ENCODE assay signal across 10 cellular contexts in the genomic region with DNA sequence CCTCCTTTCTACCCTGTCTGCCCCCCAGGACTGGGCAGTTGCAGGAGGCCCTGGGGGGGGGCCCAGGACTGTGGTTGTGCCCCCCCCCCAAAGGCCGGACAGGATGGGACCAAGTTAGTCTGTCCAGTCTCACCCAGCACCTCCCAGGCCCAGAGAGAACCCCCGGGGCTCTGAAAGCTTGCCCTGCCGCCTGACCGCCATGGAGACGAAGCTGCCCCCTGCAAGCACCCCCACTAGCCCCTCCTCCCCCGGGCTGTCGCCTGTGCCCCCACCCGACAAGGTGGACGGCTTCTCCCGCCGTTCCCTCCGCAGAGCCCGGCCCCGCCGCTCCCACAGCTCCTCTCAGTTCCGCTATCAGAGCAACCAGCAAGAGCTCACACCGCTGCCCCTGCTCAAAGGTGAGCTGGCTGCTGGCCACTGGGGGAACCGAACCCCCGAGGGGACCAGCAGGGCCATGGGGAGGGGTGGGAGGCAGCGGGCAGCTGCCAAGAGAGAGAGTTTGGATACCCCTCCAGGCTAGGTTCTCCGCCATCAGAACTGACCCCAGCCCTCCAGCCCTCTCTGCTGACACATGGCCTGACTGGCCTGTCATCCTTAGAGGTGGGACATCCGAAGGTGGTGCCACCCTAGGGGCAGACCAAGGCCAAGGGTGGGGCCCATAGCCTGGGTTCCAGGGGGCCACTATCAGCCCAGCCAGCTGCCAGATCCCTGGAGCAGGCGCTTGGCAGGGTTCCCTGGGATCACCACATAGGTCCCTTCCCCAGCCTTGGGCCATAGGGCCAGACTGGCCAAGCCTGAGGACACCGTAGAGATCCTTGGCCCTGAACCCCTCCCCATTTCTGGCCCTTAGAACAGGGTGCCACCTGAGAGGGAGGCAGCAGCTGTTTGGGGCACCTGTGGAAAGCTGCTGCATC. TPM values are rescaled to one million over a fixed set of nuclear protein-coding genes. Genes with fewer than 3 reads are reported as not detected.
DNase-seq lines count a peak whose midpoint lies in the region; ATAC-seq, FAIRE-seq and TF ChIP-seq lines count a peak whose summit lies in the region.
"Had no signal": no experiment of that assay in that cellular context is flagged by ENCODE, and none has a peak within 500 bp of the region (broad histone marks: within the 10 kb centered on the region; RNA-seq: fewer than 3 reads in every experiment).

No MANE protein-coding gene starts in this region.

- CTCF ChIA-PET in activated CD4-positive, alpha-beta T cell treated with anti-CD3 and anti-CD28 coated beads, Interleukin-2, amount 10 ng/mL, durations not matched to agents 7 days and 5 days (lab: Charles Lee), result interaction anchor here (0.8 kb wide), 1 partner anchor 82 kb away, joined by 4 read pairs; a partner anchor contains a TSS
- CTCF ChIA-PET in HepG2 (lab: Yijun Ruan, JAX; ENCODE audit: low intra/inter-chr PET ratio, low total read pairs), result no interaction called here

- no peak for TF ChIP-seq RAD21 in HepG2 (CRISPR knock-in tag; IDR thresholded peaks at IDR 0.05)

- TF ChIP-seq EP300 in HepG2 (IDR thresholded peaks at IDR 0.05; ENCODE audit: low read depth in 2 of 2, low read length in 2 of 2), result no peak
- no peak for TF ChIP-seq EP300 in HepG2 (CRISPR knock-in tag; IDR thresholded peaks at IDR 0.05; ENCODE audit: borderline replicate concordance)
- TF ChIP-seq EP300 in suprapubic skin (IDR thresholded peaks at IDR 0.05), result no peak

- H3K4me1 ChIP-seq in astrocyte (ENCODE audit: insufficient read depth, low read length) (peaks cover 11% of the 10 kb centered on the region), HepG2 (ENCODE audit: insufficient read depth, low read length) (peaks cover 32% of the 10 kb centered on the region), suprapubic skin (peaks cover 22% of the 10 kb centered on the region)

- H3K27ac Mint-ChIP-seq in activated CD4-positive, alpha-beta T cell treated with anti-CD3 and anti-CD28 coated beads, Interleukin-2, amount 10 ng/mL, durations not matched to agents 7 days and 5 days, result no peak overlapping the region
- H3K27ac Mint-ChIP-seq in astrocyte (ENCODE audit: unreplicated experiment), result no peak overlapping the region

- H3K4me2 ChIP-seq in astrocyte (ENCODE audit: low read length) (peak overlapping the region; percentile 91), HepG2 (ENCODE audit: low read depth, low read length) (peak overlapping the region; percentile 99)

- TF ChIP-seq POLR2A in HepG2 (IDR thresholded peaks at IDR 0.05; ENCODE audit: insufficient read depth in 1 of 2, low read depth in 2 of 2, low read length in 2 of 2), result no peak
- no peak for TF ChIP-seq POLR2A in suprapubic skin (IDR thresholded peaks at IDR 0.05)

- H3K27me3 ChIP-seq in astrocyte (ENCODE audit: insufficient read depth, low read length), result no peaks in the 10 kb centered on the region
- H3K27me3 ChIP-seq in HepG2 (ENCODE audit: control insufficient read depth in 1 of 2, insufficient read depth in 2 of 2, low read length in 2 of 2), result no peaks in the 10 kb centered on the region; a peak in 1 of 5 replicates
- no peaks in the 10 kb centered on the region for H3K27me3 ChIP-seq in suprapubic skin

- FAIRE-seq in astrocyte (lab: Jason Lieb, UNC), result no peak
- no peak for FAIRE-seq in HepG2 (lab: Jason Lieb, UNC)

- H3K9me3 ChIP-seq in astrocyte (ENCODE audit: insufficient read depth, low read depth, low read length) (no peaks in the 10 kb centered on the region), HepG2 (ENCODE audit: low read length) (no peaks in the 10 kb centered on the region), suprapubic skin (no peaks in the 10 kb centered on the region)

- H3K27me3 Mint-ChIP-seq in activated CD4-positive, alpha-beta T cell treated with anti-CD3 and anti-CD28 coated beads, Interleukin-2, amount 10 ng/mL, durations not matched to agents 7 days and 5 days, result no peaks in the 10 kb centered on the region
- no peaks in the 10 kb centered on the region for H3K27me3 Mint-ChIP-seq in astrocyte (ENCODE audit: low read depth, unreplicated experiment)

- in situ Hi-C loops in HepG2 (cut with HindIII; ENCODE audit: extremely low pct_ligation_motif_present, low pct_unique_long_range_greater_than_20kb), result no loop called here

- no peaks in the 10 kb centered on the region for H3K9me3 Mint-ChIP-seq in activated CD4-positive, alpha-beta T cell treated with anti-CD3 and anti-CD28 coated beads, Interleukin-2, amount 10 ng/mL, durations not matched to agents 7 days and 5 days
- H3K9me3 Mint-ChIP-seq in astrocyte (ENCODE audit: unreplicated experiment), result no peaks in the 10 kb centered on the region

- H3K4me3 ChIP-seq in astrocyte (ENCODE audit: insufficient read depth, low read depth, low read length), result peak overlapping the region; percentile 86
- peak overlapping the region; percentile 58 to 80 (median 72) for H3K4me3 ChIP-seq in HepG2 (replicated peaks in 1 of 3; ENCODE audit: insufficient read depth in 1 of 3, low read depth in 2 of 3, low read length in 3 of 3)
- peak overlapping the region; percentile 96 for H3K4me3 ChIP-seq in suprapubic skin

- intact Hi-C loops in HepG2 (cut with micrococcal nuclease; ENCODE audit: unreplicated experiment), result loop anchor here (2.0 kb wide), 1 partner anchor 71 kb away; a partner anchor contains a TSS

- peak overlapping the region; percentile 86 for H3K4me3 Mint-ChIP-seq in activated CD4-positive, alpha-beta T cell treated with anti-CD3 and anti-CD28 coated beads, Interleukin-2, amount 10 ng/mL, durations not matched to agents 7 days and 5 days
- peak overlapping the region; percentile 96 for H3K4me3 Mint-ChIP-seq in astrocyte (ENCODE audit: unreplicated experiment)

- H2AFZ ChIP-seq in astrocyte (ENCODE audit: low read depth, low read length), result no peak overlapping the region
- no peak overlapping the region for H2AFZ ChIP-seq in HepG2 (ENCODE audit: low read length)

- 20% methylated on average over 12 of the region's 24 CpGs for WGBS in HepG2 (ENCODE audit: low lambda C conversion rate)
- WGBS in suprapubic skin, result 70% methylated on average over 15 of the region's 24 CpGs

- BruUV-seq in HepG2 (replicated peaks; lab: Mats Ljungman, UMichigan), result no TSS peak

- POLR2A ChIA-PET in activated CD4-positive, alpha-beta T cell treated with anti-CD3 and anti-CD28 coated beads, Interleukin-2, amount 10 ng/mL, durations not matched to agents 7 days and 5 days (lab: Charles Lee), result no interaction called here
- POLR2A ChIA-PET in HepG2 (lab: Yijun Ruan, JAX), result interaction anchor here (0.7 kb wide), 1 partner anchor 196 kb away, joined by 4 read pairs; a partner anchor contains a TSS

- H3K36me3 ChIP-seq in astrocyte (ENCODE audit: insufficient read depth, low read length) (peaks cover 9% of the 10 kb centered on the region), HepG2 (replicated peaks in 1 of 2; ENCODE audit: control insufficient read depth in 1 of 2, insufficient read depth in 2 of 2, low read length in 2 of 2) (no peaks in the 10 kb centered on the region), suprapubic skin (peaks cover 24% of the 10 kb centered on the region)

- 0 out of 3 replicates have a peak, but pooled peaks have one; percentile 6 for ATAC-seq in HepG2

- no peak for DNase-seq in activated CD4-positive, alpha-beta T cell treated with anti-CD3 and anti-CD28 coated beads, Interleukin-2, amount 10 ng/mL, durations not matched to agents 7 days and 5 days
- no peak for DNase-seq in activated CD4-positive, alpha-beta T cell treated with anti-CD3 and anti-CD28 coated beads for 48 hours
- DNase-seq in astrocyte (ENCODE audit: low read depth) (no peak), HepG2 (ENCODE audit: low spot score) (no peak), suprapubic skin (ENCODE audit: low spot score in 2 of 2) (peak in 1 of 2 donors; percentile 71), COR-L47 (lab: John Stamatoyannopoulos, UW) (no peak), HT-29 (ENCODE audit: low spot score) (no peak)
- DNase-seq in stimulated activated CD4-positive, alpha-beta T cell treated with anti-CD3 and anti-CD28 coated beads, Interleukin-12 subunit alpha, Interleukin-12 subunit beta, amount 100 ng/mL, for 4 hours, result no peak
- DNase-seq: NCI-H2171 treated with DMSO at 0.1 percent for 48 hours; stimulated activated CD4-positive, alpha-beta T cell treated with anti-CD3 and anti-CD28 coated beads, Interleukin-1b, Interleukin-23, amount 100 ng/mL, for 48 hours had no signal

- peak overlapping the region; percentile 82 for H3K9ac ChIP-seq in astrocyte (ENCODE audit: low read length)
- peak overlapping the region; percentile 81 for H3K9ac ChIP-seq in HepG2 (ENCODE audit: insufficient read depth, low read depth, low read length)

- TF ChIP-seq CTCF in astrocyte (IDR thresholded peaks at IDR 0.05; ENCODE audit: insufficient read depth, low read depth, low read length), result no peak
- no peak for TF ChIP-seq CTCF in HepG2 (CRISPR knock-in tag; IDR thresholded peaks at IDR 0.05)
- TF ChIP-seq CTCF in suprapubic skin (IDR thresholded peaks at IDR 0.05), result no peak

- H3K27ac ChIP-seq in astrocyte (ENCODE audit: low read depth, low read length) (no peak overlapping the region), HepG2 (ENCODE audit: extremely low read length, insufficient read depth, low read length) (no peak overlapping the region), suprapubic skin (no peak overlapping the region)

- peaks cover 3% of the 10 kb centered on the region for H3K36me3 Mint-ChIP-seq in activated CD4-positive, alpha-beta T cell treated with anti-CD3 and anti-CD28 coated beads, Interleukin-2, amount 10 ng/mL, durations not matched to agents 7 days and 5 days (ENCODE audit: low read depth)
- H3K36me3 Mint-ChIP-seq in astrocyte (ENCODE audit: low read depth, unreplicated experiment), result peaks cover 17% of the 10 kb centered on the region

- peaks cover 16% of the 10 kb centered on the region for H3K4me1 Mint-ChIP-seq in activated CD4-positive, alpha-beta T cell treated with anti-CD3 and anti-CD28 coated beads, Interleukin-2, amount 10 ng/mL, durations not matched to agents 7 days and 5 days
- peaks cover 3% of the 10 kb centered on the region for H3K4me1 Mint-ChIP-seq in astrocyte (ENCODE audit: low read depth, unreplicated experiment)

- H4K20me1 ChIP-seq in astrocyte (ENCODE audit: insufficient read depth, low read length) (peaks cover 19% of the 10 kb centered on the region), HepG2 (ENCODE audit: insufficient read depth, low read length) (no peaks in the 10 kb centered on the region)

- H3K79me2 ChIP-seq in astrocyte (ENCODE audit: insufficient read depth, low read length) (peaks cover 6% of the 10 kb centered on the region), HepG2 (ENCODE audit: insufficient read depth, low read length) (no peaks in the 10 kb centered on the region)

RNA-seq across cellular contexts. Expression of a gene that starts 1.3 kb away (rescaled TPM):
- 10 to 100 TPM; 12.0 to 13.7 TPM for total RNA-seq in activated CD4-positive, alpha-beta T cell treated with anti-CD3 and anti-CD28 coated beads, Interleukin-2, amount 10 ng/mL, durations not matched to agents 7 days and 5 days
- total RNA-seq in astrocyte (22.5 and 24.1 TPM in 2 replicates), HepG2 (2016; rRNA removed; fragmentation: Illumina TruSeq; extraction: Trizol) (1.6 and 2.3 TPM in 2 replicates), suprapubic skin (10 to 100 TPM; 20.1 to 38.3 (median 27.3) TPM)
- 0.53 and 0.61 TPM in 2 replicates for total RNA-seq in HepG2 (2016; cell fraction: cytosol; rRNA removed; fragmentation: Illumina TruSeq; extraction: Trizol; ENCODE audit: low read depth)
- 1.6 and 2.9 TPM in 2 replicates for total RNA-seq in HepG2 (2016; cell fraction: insoluble cytoplasmic fraction; rRNA removed; fragmentation: Illumina TruSeq; extraction: Trizol)
- total RNA-seq in HepG2 (2016; cell fraction: membrane; rRNA removed; fragmentation: Illumina TruSeq; extraction: Trizol), result 1.7 and 1.9 TPM in 2 replicates
- 1.9 and 2.8 TPM in 2 replicates for total RNA-seq in HepG2 (2016; cell fraction: nucleus; rRNA removed; fragmentation: Illumina TruSeq; extraction: Trizol)
- polyA plus RNA-seq in HepG2 (2011; rRNA removed), result 8.3 and 12.6 TPM in 2 replicates
- polyA plus RNA-seq in HepG2 (2011; cell fraction: cytosol; rRNA removed), result 5.2 and 5.5 TPM in 2 replicates
- polyA plus RNA-seq in HepG2 (2011; cell fraction: nucleus; rRNA removed), result 38.0 and 39.6 TPM in 2 replicates
- 6.5 and 7.2 TPM in 2 replicates for polyA plus RNA-seq in HepG2 (2012)
- polyA plus RNA-seq in HepG2 (2016; cell fraction: cytosol; fragmentation: Illumina TruSeq; extraction: Trizol; ENCODE audit: low read depth), result 0.45 and 0.76 TPM in 2 replicates
- polyA plus RNA-seq in HepG2 (2016; cell fraction: insoluble cytoplasmic fraction; fragmentation: Illumina TruSeq; extraction: Trizol; ENCODE audit: low read depth), result 1.6 and 2.0 TPM in 2 replicates
- polyA plus RNA-seq in HepG2 (2016; cell fraction: membrane; fragmentation: Illumina TruSeq; extraction: Trizol; ENCODE audit: low read depth), result 1.3 and 2.0 TPM in 2 replicates
- 6.5 and 7.0 TPM in 2 replicates for polyA plus RNA-seq in HepG2 (2016; cell fraction: nucleus; fragmentation: Illumina TruSeq; extraction: Trizol; ENCODE audit: insufficient read depth, low read depth)
- polyA minus RNA-seq in HepG2 (2011; rRNA and poly(A)+ RNA removed; ENCODE audit: low replicate concordance), result 4.2 and 6.0 TPM in 2 replicates
- polyA minus RNA-seq in HepG2 (2011; cell fraction: cytosol; rRNA and poly(A)+ RNA removed), result 2.0 and 4.1 TPM in 2 replicates
- 4.6 and 4.8 TPM in 2 replicates for polyA minus RNA-seq in HepG2 (2011; cell fraction: nucleus; rRNA and poly(A)+ RNA removed)
- 7.9 and 8.9 TPM in 2 replicates for total RNA-seq in HT-29 (2014; rRNA removed; shearing (Covaris generic))

RNA-seq across cellular contexts. Expression of a gene that starts 8.8 kb away (rescaled TPM):
- 10 to 100 TPM; 23.0 to 25.7 TPM for total RNA-seq in activated CD4-positive, alpha-beta T cell treated with anti-CD3 and anti-CD28 coated beads, Interleukin-2, amount 10 ng/mL, durations not matched to agents 7 days and 5 days
- total RNA-seq in astrocyte (21.4 and 21.8 TPM in 2 replicates), HepG2 (2016; rRNA removed; fragmentation: Illumina TruSeq; extraction: Trizol) (6.5 and 6.7 TPM in 2 replicates), suprapubic skin (10 to 100 TPM; 69.5 to 82.2 (median 76.0) TPM)
- 5.0 and 5.3 TPM in 2 replicates for total RNA-seq in HepG2 (2016; cell fraction: cytosol; rRNA removed; fragmentation: Illumina TruSeq; extraction: Trizol; ENCODE audit: low read depth)
- total RNA-seq in HepG2 (2016; cell fraction: insoluble cytoplasmic fraction; rRNA removed; fragmentation: Illumina TruSeq; extraction: Trizol), result 5.7 and 6.9 TPM in 2 replicates
- total RNA-seq in HepG2 (2016; cell fraction: membrane; rRNA removed; fragmentation: Illumina TruSeq; extraction: Trizol), result 3.5 and 4.7 TPM in 2 replicates
- 7.1 and 8.3 TPM in 2 replicates for total RNA-seq in HepG2 (2016; cell fraction: nucleus; rRNA removed; fragmentation: Illumina TruSeq; extraction: Trizol)
- 8.0 and 13.2 TPM in 2 replicates for polyA plus RNA-seq in HepG2 (2011; rRNA removed)
- 4.6 and 6.5 TPM in 2 replicates for polyA plus RNA-seq in HepG2 (2011; cell fraction: cytosol; rRNA removed)
- 81.8 and 92.1 TPM in 2 replicates for polyA plus RNA-seq in HepG2 (2011; cell fraction: nucleus; rRNA removed)
- polyA plus RNA-seq in HepG2 (2012), result 14.9 and 21.4 TPM in 2 replicates
- 1.0 and 1.2 TPM in 2 replicates for polyA plus RNA-seq in HepG2 (2016; cell fraction: cytosol; fragmentation: Illumina TruSeq; extraction: Trizol; ENCODE audit: low read depth)
- polyA plus RNA-seq in HepG2 (2016; cell fraction: insoluble cytoplasmic fraction; fragmentation: Illumina TruSeq; extraction: Trizol; ENCODE audit: low read depth), result 5.5 and 7.6 TPM in 2 replicates
- 1.9 and 2.0 TPM in 2 replicates for polyA plus RNA-seq in HepG2 (2016; cell fraction: membrane; fragmentation: Illumina TruSeq; extraction: Trizol; ENCODE audit: low read depth)
- 19.9 and 22.1 TPM in 2 replicates for polyA plus RNA-seq in HepG2 (2016; cell fraction: nucleus; fragmentation: Illumina TruSeq; extraction: Trizol; ENCODE audit: insufficient read depth, low read depth)
- polyA minus RNA-seq in HepG2 (2011; rRNA and poly(A)+ RNA removed; ENCODE audit: low replicate concordance), result 20.7 and 23.4 TPM in 2 replicates
- polyA minus RNA-seq in HepG2 (2011; cell fraction: cytosol; rRNA and poly(A)+ RNA removed), result 11.5 and 17.2 TPM in 2 replicates
- 24.7 and 27.0 TPM in 2 replicates for polyA minus RNA-seq in HepG2 (2011; cell fraction: nucleus; rRNA and poly(A)+ RNA removed)
- total RNA-seq in HT-29 (2014; rRNA removed; shearing (Covaris generic)), result 47.1 and 50.5 TPM in 2 replicates

RNA-seq across cellular contexts. Expression of a gene that starts 9.9 kb away (rescaled TPM):
- not detected for total RNA-seq in activated CD4-positive, alpha-beta T cell treated with anti-CD3 and anti-CD28 coated beads, Interleukin-2, amount 10 ng/mL, durations not matched to agents 7 days and 5 days
- not detected in 2 replicates for total RNA-seq in astrocyte
- 11.6 and 19.1 TPM in 2 replicates for total RNA-seq in HepG2 (2016; rRNA removed; fragmentation: Illumina TruSeq; extraction: Trizol)
- total RNA-seq in HepG2 (2016; cell fraction: cytosol; rRNA removed; fragmentation: Illumina TruSeq; extraction: Trizol; ENCODE audit: low read depth), result 5.4 and 8.4 TPM in 2 replicates
- 14.5 and 23.6 TPM in 2 replicates for total RNA-seq in HepG2 (2016; cell fraction: insoluble cytoplasmic fraction; rRNA removed; fragmentation: Illumina TruSeq; extraction: Trizol)
- 9.9 and 10.1 TPM in 2 replicates for total RNA-seq in HepG2 (2016; cell fraction: membrane; rRNA removed; fragmentation: Illumina TruSeq; extraction: Trizol)
- total RNA-seq in HepG2 (2016; cell fraction: nucleus; rRNA removed; fragmentation: Illumina TruSeq; extraction: Trizol), result 16.1 and 16.5 TPM in 2 replicates
- polyA plus RNA-seq in HepG2 (2011; rRNA removed), result 10.1 and 13.0 TPM in 2 replicates
- polyA plus RNA-seq in HepG2 (2011; cell fraction: cytosol; rRNA removed), result 9.1 and 24.9 TPM in 2 replicates
- 5.5 and 7.6 TPM in 2 replicates for polyA plus RNA-seq in HepG2 (2011; cell fraction: nucleus; rRNA removed)
- polyA plus RNA-seq in HepG2 (2012), result 4.9 and 6.7 TPM in 2 replicates
- 8.6 and 12.5 TPM in 2 replicates for polyA plus RNA-seq in HepG2 (2016; cell fraction: cytosol; fragmentation: Illumina TruSeq; extraction: Trizol; ENCODE audit: low read depth)
- 17.0 and 17.6 TPM in 2 replicates for polyA plus RNA-seq in HepG2 (2016; cell fraction: insoluble cytoplasmic fraction; fragmentation: Illumina TruSeq; extraction: Trizol; ENCODE audit: low read depth)
- 11.7 and 13.3 TPM in 2 replicates for polyA plus RNA-seq in HepG2 (2016; cell fraction: membrane; fragmentation: Illumina TruSeq; extraction: Trizol; ENCODE audit: low read depth)
- 33.1 and 38.1 TPM in 2 replicates for polyA plus RNA-seq in HepG2 (2016; cell fraction: nucleus; fragmentation: Illumina TruSeq; extraction: Trizol; ENCODE audit: insufficient read depth, low read depth)
- 18.7 TPM in 1 of 2 replicates, not detected in the other for polyA minus RNA-seq in HepG2 (2011; rRNA and poly(A)+ RNA removed; ENCODE audit: low replicate concordance)
- 2.4 TPM in 2 replicates for polyA minus RNA-seq in HepG2 (2011; cell fraction: cytosol; rRNA and poly(A)+ RNA removed)
- 1.1 and 1.7 TPM in 2 replicates for polyA minus RNA-seq in HepG2 (2011; cell fraction: nucleus; rRNA and poly(A)+ RNA removed)
- total RNA-seq in suprapubic skin, result not detected
- not detected in 2 replicates for total RNA-seq in HT-29 (2014; rRNA removed; shearing (Covaris generic))

RNA-seq across cellular contexts. Expression of a gene that starts 46.1 kb away (rescaled TPM):
- total RNA-seq in activated CD4-positive, alpha-beta T cell treated with anti-CD3 and anti-CD28 coated beads, Interleukin-2, amount 10 ng/mL, durations not matched to agents 7 days and 5 days, result under 1 TPM; 0.20 to 0.54 TPM
- total RNA-seq in astrocyte (not detected in 2 replicates), HepG2 (2016; rRNA removed; fragmentation: Illumina TruSeq; extraction: Trizol) (not detected in 2 replicates), suprapubic skin (not detected)
- not detected in 2 replicates for total RNA-seq in HepG2 (2016; cell fraction: cytosol; rRNA removed; fragmentation: Illumina TruSeq; extraction: Trizol; ENCODE audit: low read depth)
- total RNA-seq in HepG2 (2016; cell fraction: insoluble cytoplasmic fraction; rRNA removed; fragmentation: Illumina TruSeq; extraction: Trizol), result not detected in 2 replicates
- not detected in 2 replicates for total RNA-seq in HepG2 (2016; cell fraction: membrane; rRNA removed; fragmentation: Illumina TruSeq; extraction: Trizol)
- not detected in 2 replicates for total RNA-seq in HepG2 (2016; cell fraction: nucleus; rRNA removed; fragmentation: Illumina TruSeq; extraction: Trizol)
- polyA plus RNA-seq in HepG2 (2011; rRNA removed), result not detected in 2 replicates
- polyA plus RNA-seq in HepG2 (2011; cell fraction: cytosol; rRNA removed), result not detected in 2 replicates
- not detected in 2 replicates for polyA plus RNA-seq in HepG2 (2011; cell fraction: nucleus; rRNA removed)
- polyA plus RNA-seq in HepG2 (2012), result not detected in 2 replicates
- polyA plus RNA-seq in HepG2 (2016; cell fraction: cytosol; fragmentation: Illumina TruSeq; extraction: Trizol; ENCODE audit: low read depth), result not detected in 2 replicates
- polyA plus RNA-seq in HepG2 (2016; cell fraction: insoluble cytoplasmic fraction; fragmentation: Illumina TruSeq; extraction: Trizol; ENCODE audit: low read depth), result not detected in 2 replicates
- not detected in 2 replicates for polyA plus RNA-seq in HepG2 (2016; cell fraction: membrane; fragmentation: Illumina TruSeq; extraction: Trizol; ENCODE audit: low read depth)
- not detected in 2 replicates for polyA plus RNA-seq in HepG2 (2016; cell fraction: nucleus; fragmentation: Illumina TruSeq; extraction: Trizol; ENCODE audit: insufficient read depth, low read depth)
- not detected in 2 replicates for polyA minus RNA-seq in HepG2 (2011; rRNA and poly(A)+ RNA removed; ENCODE audit: low replicate concordance)
- not detected in 2 replicates for polyA minus RNA-seq in HepG2 (2011; cell fraction: cytosol; rRNA and poly(A)+ RNA removed)
- polyA minus RNA-seq in HepG2 (2011; cell fraction: nucleus; rRNA and poly(A)+ RNA removed), result not detected in 2 replicates
- total RNA-seq in HT-29 (2014; rRNA removed; shearing (Covaris generic)), result not detected in 2 replicates

RNA-seq across cellular contexts. Expression of a gene that starts 47.4 kb away (rescaled TPM):
- 100 to 1,000 TPM; 131 to 149 TPM for total RNA-seq in activated CD4-positive, alpha-beta T cell treated with anti-CD3 and anti-CD28 coated beads, Interleukin-2, amount 10 ng/mL, durations not matched to agents 7 days and 5 days
- 182 and 201 TPM in 2 replicates for total RNA-seq in astrocyte
- total RNA-seq in HepG2 (2016; rRNA removed; fragmentation: Illumina TruSeq; extraction: Trizol), result 22.0 and 26.6 TPM in 2 replicates
- 8.1 and 9.7 TPM in 2 replicates for total RNA-seq in HepG2 (2016; cell fraction: cytosol; rRNA removed; fragmentation: Illumina TruSeq; extraction: Trizol; ENCODE audit: low read depth)
- total RNA-seq in HepG2 (2016; cell fraction: insoluble cytoplasmic fraction; rRNA removed; fragmentation: Illumina TruSeq; extraction: Trizol), result 22.9 and 29.1 TPM in 2 replicates
- total RNA-seq in HepG2 (2016; cell fraction: membrane; rRNA removed; fragmentation: Illumina TruSeq; extraction: Trizol), result 11.0 and 11.5 TPM in 2 replicates
- 16.8 and 19.6 TPM in 2 replicates for total RNA-seq in HepG2 (2016; cell fraction: nucleus; rRNA removed; fragmentation: Illumina TruSeq; extraction: Trizol)
- 23.6 and 29.4 TPM in 2 replicates for polyA plus RNA-seq in HepG2 (2011; rRNA removed)
- 20.8 and 31.1 TPM in 2 replicates for polyA plus RNA-seq in HepG2 (2011; cell fraction: cytosol; rRNA removed)
- polyA plus RNA-seq in HepG2 (2011; cell fraction: nucleus; rRNA removed), result 42.3 and 43.0 TPM in 2 replicates
- 18.8 and 23.3 TPM in 2 replicates for polyA plus RNA-seq in HepG2 (2012)
- polyA plus RNA-seq in HepG2 (2016; cell fraction: cytosol; fragmentation: Illumina TruSeq; extraction: Trizol; ENCODE audit: low read depth), result 3.5 and 3.9 TPM in 2 replicates
- 29.0 and 35.3 TPM in 2 replicates for polyA plus RNA-seq in HepG2 (2016; cell fraction: insoluble cytoplasmic fraction; fragmentation: Illumina TruSeq; extraction: Trizol; ENCODE audit: low read depth)
- 7.9 and 9.3 TPM in 2 replicates for polyA plus RNA-seq in HepG2 (2016; cell fraction: membrane; fragmentation: Illumina TruSeq; extraction: Trizol; ENCODE audit: low read depth)
- 33.4 and 34.4 TPM in 2 replicates for polyA plus RNA-seq in HepG2 (2016; cell fraction: nucleus; fragmentation: Illumina TruSeq; extraction: Trizol; ENCODE audit: insufficient read depth, low read depth)
- polyA minus RNA-seq in HepG2 (2011; rRNA and poly(A)+ RNA removed; ENCODE audit: low replicate concordance), result 63.9 and 78.7 TPM in 2 replicates
- 21.2 and 28.0 TPM in 2 replicates for polyA minus RNA-seq in HepG2 (2011; cell fraction: cytosol; rRNA and poly(A)+ RNA removed)
- polyA minus RNA-seq in HepG2 (2011; cell fraction: nucleus; rRNA and poly(A)+ RNA removed), result 15.5 and 22.1 TPM in 2 replicates
- total RNA-seq in suprapubic skin, result 10 to 100 TPM; 47.8 to 85.4 (median 76.8) TPM
- total RNA-seq in HT-29 (2014; rRNA removed; shearing (Covaris generic)), result 118 and 123 TPM in 2 replicates
